Comparison of ENCODE assay signal across 19 cellular contexts in genomic region chr4:145436793-145437192, GRCh38. TPM values are rescaled to one million over a fixed set of nuclear protein-coding genes. Genes with fewer than 3 reads are reported as not detected.
DNase-seq lines count a peak whose midpoint lies in the region; ATAC-seq and TF ChIP-seq lines count a peak whose summit lies in the region.
"Had no signal": no experiment of that assay in that cellular context is flagged by ENCODE, and none has a peak within 500 bp of the region (broad histone marks: within the 10 kb centered on the region; RNA-seq: fewer than 3 reads in every experiment).

No MANE protein-coding gene starts in this region.

- H3K9me3 ChIP-seq in right atrium auricular region, result peaks cover 0 to 12% of the 10 kb centered on the region in 2 donors
- H3K9me3 ChIP-seq in GM23248 (ENCODE audit: low read depth), result no peaks in the 10 kb centered on the region
- H3K9me3 ChIP-seq in CD4-positive, alpha-beta memory T cell (ENCODE audit: control insufficient read depth in 1 of 2, low read length in 2 of 2), result no peaks in the 10 kb centered on the region
- H3K9me3 ChIP-seq: BE2C had no signal

- no peak overlapping the region for H3K27ac Mint-ChIP-seq in WTC11
- no peak overlapping the region for H3K27ac Mint-ChIP-seq in CD4-positive, alpha-beta memory T cell
- H3K27ac Mint-ChIP-seq in activated CD4-positive, alpha-beta T cell treated with anti-CD3 and anti-CD28 coated beads, Interleukin-2, amount 10 ng/mL, durations not matched to agents 7 days and 5 days, result no peak overlapping the region
- H3K27ac Mint-ChIP-seq: CD4-positive, CD25-positive, alpha-beta regulatory T cell had no signal

- no peak overlapping the region for H2AFZ ChIP-seq in GM23248

- intact Hi-C loops in left ventricle myocardium superior (cut with micrococcal nuclease), result no loop called here
- intact Hi-C loops in CD4-positive, alpha-beta memory T cell (cut with micrococcal nuclease), result no loop called here

- no peaks in the 10 kb centered on the region for H3K9me2 ChIP-seq in GM23248 (ENCODE audit: insufficient read depth)

- TF ChIP-seq CTCF in right atrium auricular region (IDR thresholded peaks at IDR 0.05), result no peak
- TF ChIP-seq CTCF in WTC11 (IDR thresholded peaks at IDR 0.05), result no peak

- H3K27ac ChIP-seq in right atrium auricular region (no peak overlapping the region), GM23248 (no peak overlapping the region)
- H3K27ac ChIP-seq in CD4-positive, alpha-beta memory T cell (ENCODE audit: low read depth, low read length), result no peak overlapping the region

- peaks cover 3% of the 10 kb centered on the region; the same call in 1 of the 2 replicates for H3K36me3 Mint-ChIP-seq in WTC11
- H3K36me3 Mint-ChIP-seq in CD4-positive, alpha-beta memory T cell, result no peaks in the 10 kb centered on the region
- no peaks in the 10 kb centered on the region for H3K36me3 Mint-ChIP-seq in activated CD4-positive, alpha-beta T cell treated with anti-CD3 and anti-CD28 coated beads, Interleukin-2, amount 10 ng/mL, durations not matched to agents 7 days and 5 days (ENCODE audit: low read depth)
- H3K36me3 Mint-ChIP-seq: CD4-positive, CD25-positive, alpha-beta regulatory T cell had no signal

- DNase-seq in left ventricle myocardium superior (no peak), right atrium auricular region (ENCODE audit: low spot score) (no peak), WTC11 (ENCODE audit: low spot score) (no peak), medulla oblongata (ENCODE audit: extremely low spot score) (peak; percentile 5), GM23248 (no peak)
- DNase-seq in CD4-positive, alpha-beta memory T cell, result no peak
- no peak for DNase-seq in activated CD4-positive, alpha-beta T cell treated with anti-CD3 and anti-CD28 coated beads, Interleukin-2, amount 10 ng/mL, durations not matched to agents 7 days and 5 days
- DNase-seq: BE2C; CD4-positive, CD25-positive, alpha-beta regulatory T cell; COR-L47; DND-41; KBM-7; MM.1S; NCI-H1048; NCI-H1436 treated with DMSO at 0.1 percent for 48 hours; NCI-H2029; NCI-H2171; NCI-H524 treated with DMSO at 0.1 percent for 48 hours had no signal

- no peaks in the 10 kb centered on the region for H3K36me3 ChIP-seq in right atrium auricular region
- no peaks in the 10 kb centered on the region for H3K36me3 ChIP-seq in GM23248 (ENCODE audit: low read depth)
- no peaks in the 10 kb centered on the region for H3K36me3 ChIP-seq in CD4-positive, alpha-beta memory T cell (ENCODE audit: insufficient read depth, low read length)
- H3K36me3 ChIP-seq: BE2C had no signal

- no peak overlapping the region for H3K4me2 ChIP-seq in GM23248 (ENCODE audit: unreplicated experiment)

- no peaks in the 10 kb centered on the region for H4K20me1 ChIP-seq in GM23248 (ENCODE audit: insufficient read depth)

- ATAC-seq in left ventricle myocardium superior (peak; percentile 56), WTC11 (peak; percentile 81)
- ATAC-seq: SK-N-SH treated with all-trans-retinoic acid at 6 μM for 48 hours had no signal

- H3K4me1 ChIP-seq in right atrium auricular region (no peaks in the 10 kb centered on the region), GM23248 (ENCODE audit: insufficient read depth) (no peaks in the 10 kb centered on the region)
- no peaks in the 10 kb centered on the region for H3K4me1 ChIP-seq in CD4-positive, alpha-beta memory T cell (ENCODE audit: insufficient read depth, low read length)
- H3K4me1 ChIP-seq: BE2C had no signal

- H3F3A ChIP-seq in GM23248 (ENCODE audit: insufficient read depth), result no peaks in the 10 kb centered on the region

- H3K9me3 Mint-ChIP-seq in WTC11, result peaks cover 12% of the 10 kb centered on the region
- H3K9me3 Mint-ChIP-seq in CD4-positive, alpha-beta memory T cell, result peaks cover 4 to 23% (median 12%) of the 10 kb centered on the region in 8 donors
- H3K9me3 Mint-ChIP-seq in activated CD4-positive, alpha-beta T cell treated with anti-CD3 and anti-CD28 coated beads, Interleukin-2, amount 10 ng/mL, durations not matched to agents 7 days and 5 days, result no peaks in the 10 kb centered on the region

- no peak overlapping the region for H3K9ac ChIP-seq in GM23248

- H3K4me1 Mint-ChIP-seq in WTC11, result peaks cover 24% of the 10 kb centered on the region
- H3K4me1 Mint-ChIP-seq in CD4-positive, alpha-beta memory T cell, result no peaks in the 10 kb centered on the region
- H3K4me1 Mint-ChIP-seq in activated CD4-positive, alpha-beta T cell treated with anti-CD3 and anti-CD28 coated beads, Interleukin-2, amount 10 ng/mL, durations not matched to agents 7 days and 5 days, result no peaks in the 10 kb centered on the region
- H3K4me1 Mint-ChIP-seq: CD4-positive, CD25-positive, alpha-beta regulatory T cell had no signal

- WGBS in GM23248 (ENCODE audit: low coverage in 1 of 2, low lambda C conversion rate in 2 of 2, missing lambda C conversion rate in 2 of 2), 2 experiments, result 41 to 55% methylated on average over 2 of the region's 2 CpGs

- no peaks in the 10 kb centered on the region for H3K79me2 ChIP-seq in GM23248 (ENCODE audit: insufficient read depth)

- CTCF ChIA-PET in WTC11 (lab: Charles Lee), result interaction anchor here (1.0 kb wide), 1 partner anchor 203 kb away, joined by 8 read pairs; no protein-coding TSS in a partner anchor
- CTCF ChIA-PET in CD4-positive, alpha-beta memory T cell (lab: Charles Lee; ENCODE audit: partially characterized antibody), result no interaction called here
- CTCF ChIA-PET in activated CD4-positive, alpha-beta T cell treated with anti-CD3 and anti-CD28 coated beads, Interleukin-2, amount 10 ng/mL, durations not matched to agents 7 days and 5 days (lab: Charles Lee), result no interaction called here

- no peak overlapping the region for H3K4me3 Mint-ChIP-seq in WTC11
- no peak overlapping the region for H3K4me3 Mint-ChIP-seq in CD4-positive, alpha-beta memory T cell
- no peak overlapping the region for H3K4me3 Mint-ChIP-seq in activated CD4-positive, alpha-beta T cell treated with anti-CD3 and anti-CD28 coated beads, Interleukin-2, amount 10 ng/mL, durations not matched to agents 7 days and 5 days
- H3K4me3 Mint-ChIP-seq: CD4-positive, CD25-positive, alpha-beta regulatory T cell had no signal

- POLR2A ChIA-PET in WTC11 (lab: Charles Lee), result no interaction called here
- POLR2A ChIA-PET in CD4-positive, alpha-beta memory T cell (lab: Charles Lee; ENCODE audit: partially characterized antibody), result no interaction called here
- POLR2A ChIA-PET in activated CD4-positive, alpha-beta T cell treated with anti-CD3 and anti-CD28 coated beads, Interleukin-2, amount 10 ng/mL, durations not matched to agents 7 days and 5 days (lab: Charles Lee), result no interaction called here

- no peak overlapping the region for H3K4me3 ChIP-seq in right atrium auricular region
- H3K4me3 ChIP-seq in GM23248, result no peak overlapping the region
- H3K4me3 ChIP-seq in CD4-positive, alpha-beta memory T cell (ENCODE audit: low read length in 2 of 2), result no peak overlapping the region

- H3K27me3 ChIP-seq in right atrium auricular region (no peaks in the 10 kb centered on the region), GM23248 (replicated peaks; ENCODE audit: insufficient read depth) (no peaks in the 10 kb centered on the region)
- H3K27me3 ChIP-seq in CD4-positive, alpha-beta memory T cell (ENCODE audit: insufficient read depth, low read length), result no peaks in the 10 kb centered on the region

- in situ Hi-C loops in GM23248 (cut with MboI), result no loop called here

- no peaks in the 10 kb centered on the region; the same call in 1 of the 2 replicates for H3K27me3 Mint-ChIP-seq in WTC11 (ENCODE audit: low read depth)
- peaks cover 2 to 11% of the 10 kb centered on the region in 2 donors for H3K27me3 Mint-ChIP-seq in CD4-positive, alpha-beta memory T cell
- peaks cover 17% of the 10 kb centered on the region for H3K27me3 Mint-ChIP-seq in activated CD4-positive, alpha-beta T cell treated with anti-CD3 and anti-CD28 coated beads, Interleukin-2, amount 10 ng/mL, durations not matched to agents 7 days and 5 days

TF ChIP-seq in WTC11, 78 proteins besides CTCF, POLR2A, EP300 and RAD21 (continues in another document):
- TF ChIP-seq OVOL2 (CRISPR knock-in tag; IDR thresholded peaks at IDR 0.05; ENCODE audit: borderline replicate concordance), result no peak
- no peak for TF ChIP-seq AR (CRISPR knock-in tag; IDR thresholded peaks at IDR 0.05)
- no peak for TF ChIP-seq MXD4 (CRISPR knock-in tag; IDR thresholded peaks at IDR 0.05; ENCODE audit: borderline replicate concordance)

RNA-seq across cellular contexts. Expression of gene SMAD1, which starts 44.9 kb away (rescaled TPM):
- total RNA-seq in left ventricle myocardium superior (12.5 TPM), right atrium auricular region (10 to 100 TPM; 12.5 to 13.9 TPM), WTC11 (2021) (14.1 to 15.4 TPM (median 15.1 TPM) in 3 replicates)
- 24.0 and 24.9 TPM in 2 replicates for total RNA-seq in GM23248 (2014; rRNA removed; shearing (Covaris generic))
- 17.8 and 20.2 TPM in 2 replicates for polyA plus RNA-seq in GM23248 (2016; fragmentation: Nextera tagmentation; extraction: Ambion mirVana)
- total RNA-seq in CD4-positive, alpha-beta memory T cell, result under 1 TPM; 0.42 to 0.73 TPM
- 1 to 10 TPM in 1 of 2 donors, under 1 TPM in 1; 0.62 to 1.1 TPM for polyA plus RNA-seq in CD4-positive, alpha-beta memory T cell
- total RNA-seq in activated CD4-positive, alpha-beta T cell treated with anti-CD3 and anti-CD28 coated beads, Interleukin-2, amount 10 ng/mL, durations not matched to agents 7 days and 5 days, result 10 to 100 TPM; 12.0 to 12.7 TPM
